Comparison of ENCODE assay signal across 13 cellular contexts in genomic region chr2:110866496-110866895, GRCh38.
DNase-seq lines count a peak whose midpoint lies in the region; ATAC-seq, FAIRE-seq and TF ChIP-seq lines count a peak whose summit lies in the region.
"Had no signal": no experiment of that assay in that cellular context is flagged by ENCODE, and none has a peak within 500 bp of the region (broad histone marks: within the 10 kb centered on the region; RNA-seq: fewer than 3 reads in every experiment).

No MANE protein-coding gene starts in this region.

- peak overlapping the region; percentile 73 for H3K27ac Mint-ChIP-seq in activated T-helper 17 cell treated with anti-CD3 and anti-CD28 coated beads, Interleukin-2, amount 50 U/mL, for 72 hours
- H3K27ac Mint-ChIP-seq: CD14-positive monocyte had no signal

- WGBS in testis, 2 donors: 88% methylated on average over 6 to 8 of the region's 8 CpGs
- 64 to 80% methylated on average over 8 of the region's 8 CpGs for WGBS in pancreas, 2 donors

- H3K4me1 ChIP-seq in testis (no peaks in the 10 kb centered on the region), pancreas (no peaks in the 10 kb centered on the region)
- H3K4me1 ChIP-seq: esophagus muscularis mucosa had no signal

- intact Hi-C loops in testis (cut with DNase I; ENCODE audit: low total_unique reads) (no loop called here), pancreas (cut with DNase I) (no loop called here)

- H3K36me3 ChIP-seq in testis (ENCODE audit: low read depth, missing control alignments) (no peaks in the 10 kb centered on the region), pancreas (no peaks in the 10 kb centered on the region)
- H3K36me3 ChIP-seq: esophagus muscularis mucosa had no signal

- H3K27ac ChIP-seq in testis (no peak overlapping the region), pancreas (no peak overlapping the region)
- H3K27ac ChIP-seq: esophagus muscularis mucosa, hepatocyte had no signal

- no peak overlapping the region for H3K4me3 ChIP-seq in testis
- H3K4me3 ChIP-seq in pancreas: no peak overlapping the region
- H3K4me3 ChIP-seq: esophagus muscularis mucosa, hepatocyte had no signal

- no peak for FAIRE-seq in pancreas (lab: Jason Lieb, UNC)

- peak overlapping the region; percentile 53 for H3K4me3 Mint-ChIP-seq in activated T-helper 17 cell treated with anti-CD3 and anti-CD28 coated beads, Interleukin-2, amount 50 U/mL, for 72 hours
- H3K4me3 Mint-ChIP-seq: CD14-positive monocyte had no signal

- TF ChIP-seq POLR2A in testis (IDR thresholded peaks at IDR 0.05): no peak

- DNase-seq in Daoy (ENCODE audit: low read depth) (peak; percentile 21), NCI-H526 treated with DMSO at 0.1 percent for 48 hours (lab: John Stamatoyannopoulos, UW) (peak; percentile 40), testis (no peak), NCI-H2081 treated with DMSO at 0.1 percent for 48 hours (lab: John Stamatoyannopoulos, UW) (no peak), pancreas (no peak)
- peak; percentile 46 for DNase-seq in stimulated activated CD4-positive, alpha-beta T cell treated with anti-CD3 and anti-CD28 coated beads, Interleukin-12 subunit alpha, Interleukin-12 subunit beta, amount 100 ng/mL, for 4 hours
- DNase-seq: KG1, left ventricle myocardium superior had no signal

- H3K27me3 ChIP-seq in testis (no peaks in the 10 kb centered on the region), pancreas (no peaks in the 10 kb centered on the region)
- H3K27me3 ChIP-seq: hepatocyte had no signal

- TF ChIP-seq CTCF in testis (IDR thresholded peaks at IDR 0.05) (no peak), pancreas (IDR thresholded peaks at IDR 0.05) (no peak)

- H3K9me3 Mint-ChIP-seq in activated T-helper 17 cell treated with anti-CD3 and anti-CD28 coated beads, Interleukin-2, amount 50 U/mL, for 72 hours: no peaks in the 10 kb centered on the region
- H3K9me3 Mint-ChIP-seq: CD14-positive monocyte had no signal

- peaks cover 30% of the 10 kb centered on the region for H3K4me1 Mint-ChIP-seq in activated T-helper 17 cell treated with anti-CD3 and anti-CD28 coated beads, Interleukin-2, amount 50 U/mL, for 72 hours

- no peaks in the 10 kb centered on the region for H3K36me3 Mint-ChIP-seq in activated T-helper 17 cell treated with anti-CD3 and anti-CD28 coated beads, Interleukin-2, amount 50 U/mL, for 72 hours (ENCODE audit: low read depth)
- H3K36me3 Mint-ChIP-seq: CD14-positive monocyte had no signal

- ATAC-seq in activated T-helper 17 cell treated with anti-CD3 and anti-CD28 coated beads, Interleukin-2, amount 50 U/mL, for 72 hours (replicated peaks): peak; percentile 89
- no peak for ATAC-seq in HG03520 (IDR thresholded peaks at IDR 0.05; ENCODE audit: unreplicated experiment)
- ATAC-seq in pancreas: no peak
- ATAC-seq: left ventricle myocardium superior had no signal

- H3K27me3 Mint-ChIP-seq in activated T-helper 17 cell treated with anti-CD3 and anti-CD28 coated beads, Interleukin-2, amount 50 U/mL, for 72 hours: peaks cover 8% of the 10 kb centered on the region

- H3K9me3 ChIP-seq in testis (no peaks in the 10 kb centered on the region), pancreas (no peaks in the 10 kb centered on the region)
- H3K9me3 ChIP-seq: esophagus muscularis mucosa had no signal

Comparison
In these comparisons a context has a peak if more than half of its experiments do, and no peak if none do; other contexts are left out.
1. DNase-seq: peak in Daoy (single experiment), NCI-H526 treated with DMSO at 0.1 percent for 48 hours (single experiment) and stimulated activated CD4-positive, alpha-beta T cell treated with anti-CD3 and anti-CD28 coated beads, Interleukin-12 subunit alpha, Interleukin-12 subunit beta, amount 100 ng/mL, for 4 hours (single experiment); none in testis (single experiment), NCI-H2081 treated with DMSO at 0.1 percent for 48 hours (single experiment) and pancreas (0 of 6).